ENCODE assay signal across 9 cellular contexts in the genomic region with DNA sequence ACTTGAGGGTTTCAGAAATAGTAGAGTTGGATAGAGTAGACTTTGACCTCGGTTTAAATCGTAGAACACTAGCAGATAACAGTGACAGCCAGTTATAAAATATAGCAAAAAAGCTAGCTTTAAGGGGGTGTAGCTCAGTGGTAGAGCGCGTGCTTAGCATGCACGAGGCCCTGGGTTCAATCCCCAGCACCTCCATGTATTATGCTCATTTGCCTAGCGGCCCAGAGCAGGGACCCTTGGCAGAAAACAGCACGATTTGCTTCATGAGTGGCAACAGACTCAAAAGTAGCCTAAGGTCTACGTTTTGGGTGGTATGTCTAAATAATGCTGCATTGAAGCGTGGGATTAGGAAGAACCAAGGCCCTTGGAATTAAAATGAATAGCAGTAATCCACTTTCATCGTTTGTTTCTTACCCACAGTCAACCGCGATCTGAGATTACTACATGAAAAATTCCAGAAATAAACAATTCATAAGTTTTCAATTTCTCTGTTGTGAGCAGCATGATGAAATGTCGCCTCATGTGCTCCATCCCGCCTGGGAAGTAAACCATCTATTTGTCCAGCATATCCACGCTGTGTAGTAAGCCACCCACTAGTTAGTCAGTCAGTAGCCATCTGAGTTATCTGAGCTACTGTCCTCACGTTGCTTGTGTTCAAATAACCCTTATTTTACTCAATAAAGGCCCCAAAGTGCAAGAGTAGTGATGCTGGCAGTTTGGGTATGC.
DNase-seq lines count a peak whose midpoint lies in the region; ATAC-seq and TF ChIP-seq lines count a peak whose summit lies in the region.
"Had no signal": no experiment of that assay in that cellular context is flagged by ENCODE, and none has a peak within 500 bp of the region (broad histone marks: within the 10 kb centered on the region; RNA-seq: fewer than 3 reads in every experiment).

No MANE protein-coding gene starts in this region.

- no peak for ATAC-seq in GM19023 (IDR thresholded peaks at IDR 0.05; ENCODE audit: unreplicated experiment)

- peak overlapping the region; percentile 93 for H3K4me3 Mint-ChIP-seq in glutamatergic neuron (ENCODE audit: unreplicated experiment)

- TF ChIP-seq CTCF in AG10803 (conservative IDR thresholded peaks at IDR 0.05; ENCODE audit: low read length) (no peak), glutamatergic neuron (IDR thresholded peaks at IDR 0.05; ENCODE audit: partially characterized antibody, unreplicated experiment) (no peak)

- peaks cover 20% of the 10 kb centered on the region for H3K36me3 Mint-ChIP-seq in glutamatergic neuron (ENCODE audit: unreplicated experiment)

- peaks cover 16% of the 10 kb centered on the region for H3K9me3 Mint-ChIP-seq in glutamatergic neuron (ENCODE audit: unreplicated experiment)

- H3K27ac Mint-ChIP-seq in glutamatergic neuron (ENCODE audit: unreplicated experiment), result peak overlapping the region; percentile 79

- no peak overlapping the region for H3K4me3 ChIP-seq in AG10803 (ENCODE audit: low read length)

- peak; percentile 57 for DNase-seq in AG10803 (ENCODE audit: low read depth)
- peak; percentile 60 for DNase-seq in HCEC 1CT
- DNase-seq in RPMI7951 (ENCODE audit: low read depth), result peak; percentile 61
- DNase-seq in glutamatergic neuron, result no peak
- no peak for DNase-seq in GF-D8 (lab: John Stamatoyannopoulos, UW)
- no peak for DNase-seq in GOT3 (lab: John Stamatoyannopoulos, UW)
- DNase-seq in GM19238 (ENCODE audit: insufficient read length, low spot score), result no peak
- DNase-seq: NCI-H2107 had no signal

- H3K4me1 Mint-ChIP-seq in glutamatergic neuron (ENCODE audit: low read depth, unreplicated experiment), result no peaks in the 10 kb centered on the region

- H3K27me3 Mint-ChIP-seq in glutamatergic neuron (ENCODE audit: unreplicated experiment), result no peaks in the 10 kb centered on the region

Comparison
In these comparisons a context has a peak if more than half of its experiments do, and no peak if none do; other contexts are left out.
1. DNase-seq: peak in AG10803 (single experiment), HCEC 1CT (single experiment) and RPMI7951 (single experiment); none in glutamatergic neuron (single experiment), GF-D8 (single experiment), GOT3 (single experiment) and GM19238 (single experiment).